ENCODE assay signal across 15 cellular contexts in genomic region chr2:11340717-11341116, GRCh38. TPM values are rescaled to one million over a fixed set of nuclear protein-coding genes. Genes with fewer than 3 reads are reported as not detected.
DNase-seq lines count a peak whose midpoint lies in the region; ATAC-seq, FAIRE-seq and TF ChIP-seq lines count a peak whose summit lies in the region.
"Had no signal": no experiment of that assay in that cellular context is flagged by ENCODE, and none has a peak within 500 bp of the region (broad histone marks: within the 10 kb centered on the region; RNA-seq: fewer than 3 reads in every experiment).

No MANE protein-coding gene starts in this region.

- no peak overlapping the region for H2AFZ ChIP-seq in astrocyte (ENCODE audit: low read depth, low read length)

- H3K27ac Mint-ChIP-seq in astrocyte (ENCODE audit: unreplicated experiment) = no peak overlapping the region
- peak overlapping the region; percentile 50 for H3K27ac Mint-ChIP-seq in mesothelial cell of epicardium

- H3K36me3 Mint-ChIP-seq in astrocyte (ENCODE audit: low read depth, unreplicated experiment) (no peaks in the 10 kb centered on the region), mesothelial cell of epicardium (peaks cover 10% of the 10 kb centered on the region)

- H3K36me3 ChIP-seq in astrocyte (ENCODE audit: insufficient read depth, low read length) = no peaks in the 10 kb centered on the region
- no peaks in the 10 kb centered on the region for H3K36me3 ChIP-seq in thoracic aorta
- no peaks in the 10 kb centered on the region for H3K36me3 ChIP-seq in upper lobe of left lung
- H3K36me3 ChIP-seq: HAP-1 had no signal

- H3K4me1 ChIP-seq in astrocyte (ENCODE audit: insufficient read depth, low read length) = peaks cover 8% of the 10 kb centered on the region
- H3K4me1 ChIP-seq in thoracic aorta (ENCODE audit: control insufficient read depth in 1 of 2, low read depth in 2 of 2) = peaks cover 31 to 48% of the 10 kb centered on the region in 2 donors
- peaks cover 13 to 45% (median 30%) of the 10 kb centered on the region in 4 donors for H3K4me1 ChIP-seq in upper lobe of left lung

- no peak overlapping the region for H3K27ac ChIP-seq in astrocyte (ENCODE audit: low read depth, low read length)
- peak overlapping the region; percentile 40 to 100 for H3K27ac ChIP-seq in thoracic aorta
- peak overlapping the region in 2 of 4 donors; percentile 42 to 100 for H3K27ac ChIP-seq in upper lobe of left lung
- H3K27ac ChIP-seq: HL-60, WERI-Rb-1 had no signal

- no peak for TF ChIP-seq POLR2A in upper lobe of left lung (IDR thresholded peaks at IDR 0.05)

- H3K27me3 Mint-ChIP-seq in astrocyte (ENCODE audit: low read depth, unreplicated experiment) (no peaks in the 10 kb centered on the region), mesothelial cell of epicardium (ENCODE audit: low read depth) (no peaks in the 10 kb centered on the region)

- H3K9me3 Mint-ChIP-seq in astrocyte (ENCODE audit: unreplicated experiment) = no peaks in the 10 kb centered on the region
- peaks cover 4% of the 10 kb centered on the region for H3K9me3 Mint-ChIP-seq in mesothelial cell of epicardium

- H3K4me1 Mint-ChIP-seq in astrocyte (ENCODE audit: low read depth, unreplicated experiment) = peaks cover 24% of the 10 kb centered on the region
- peaks cover 35% of the 10 kb centered on the region for H3K4me1 Mint-ChIP-seq in mesothelial cell of epicardium

- no peak for FAIRE-seq in astrocyte (lab: Jason Lieb, UNC)
- FAIRE-seq: islet of Langerhans had no signal

- TF ChIP-seq CTCF in astrocyte (IDR thresholded peaks at IDR 0.05; ENCODE audit: insufficient read depth, low read depth, low read length) (no peak), mesothelial cell of epicardium (IDR thresholded peaks at IDR 0.05; ENCODE audit: unreplicated experiment) (no peak), thoracic aorta (IDR thresholded peaks at IDR 0.05) (no peak), upper lobe of left lung (IDR thresholded peaks at IDR 0.05) (no peak)

- ATAC-seq in thoracic aorta (ENCODE audit: insufficient number of reproducible peaks, low FRiP score, low read depth) (no peak), HG03095 (IDR thresholded peaks at IDR 0.05; ENCODE audit: unreplicated experiment) (no peak), upper lobe of left lung (ENCODE audit: low FRiP score in 2 of 2) (no peak), left lobe of liver (no peak)

- H3K9me3 ChIP-seq in astrocyte (ENCODE audit: insufficient read depth, low read depth, low read length) (no peaks in the 10 kb centered on the region), thoracic aorta (no peaks in the 10 kb centered on the region), upper lobe of left lung (no peaks in the 10 kb centered on the region)
- H3K9me3 ChIP-seq: HAP-1 had no signal

- no peaks in the 10 kb centered on the region for H3K27me3 ChIP-seq in astrocyte (ENCODE audit: insufficient read depth, low read length)
- H3K27me3 ChIP-seq in thoracic aorta (replicated peaks; ENCODE audit: insufficient read depth) = no peaks in the 10 kb centered on the region
- no peaks in the 10 kb centered on the region for H3K27me3 ChIP-seq in upper lobe of left lung

- no peak for TF ChIP-seq EP300 in upper lobe of left lung (IDR thresholded peaks at IDR 0.05)

- H3K4me3 Mint-ChIP-seq in astrocyte (ENCODE audit: unreplicated experiment) = peak overlapping the region; percentile 51
- H3K4me3 Mint-ChIP-seq in mesothelial cell of epicardium = no peak overlapping the region

- no peak overlapping the region for H3K9ac ChIP-seq in astrocyte (ENCODE audit: low read length)

- H3K79me2 ChIP-seq in astrocyte (ENCODE audit: insufficient read depth, low read length) = peaks cover 83% of the 10 kb centered on the region

- peak; percentile 7 for DNase-seq in NCI-H2196 (lab: John Stamatoyannopoulos, UW; ENCODE audit: unreplicated experiment)
- DNase-seq in NCI-H2196 treated with DMSO at 0.1 percent for 48 hours (lab: John Stamatoyannopoulos, UW; ENCODE audit: unreplicated experiment) = no peak
- no peak for DNase-seq in astrocyte (ENCODE audit: low read depth)
- no peak for DNase-seq in mesothelial cell of epicardium (ENCODE audit: low spot score in 2 of 2, unreplicated experiment in 2 of 2)
- no peak for DNase-seq in thoracic aorta (ENCODE audit: low spot score)
- no peak for DNase-seq in upper lobe of left lung
- DNase-seq in left lobe of liver (ENCODE audit: low spot score) = no peak
- DNase-seq: NCI-H2081 treated with DMSO at 0.1 percent for 48 hours; retina; stimulated activated naive CD4-positive, alpha-beta T cell treated with Interleukin-2 at 50 U/mL for 16 hours; WERI-Rb-1 had no signal

- H4K20me1 ChIP-seq in astrocyte (ENCODE audit: insufficient read depth, low read length) = peaks cover 61% of the 10 kb centered on the region

- H3K4me3 ChIP-seq in astrocyte (ENCODE audit: insufficient read depth, low read depth, low read length) (no peak overlapping the region), thoracic aorta (peak overlapping the region; percentile 82), upper lobe of left lung (peak overlapping the region in 1 of 4 donors; percentile 84)

- WGBS in upper lobe of left lung, 2 donors = 39 to 46% methylated on average over 2 of the region's 2 CpGs

- peak overlapping the region; percentile 37 for H3K4me2 ChIP-seq in astrocyte (ENCODE audit: low read length)

RNA-seq across cellular contexts. Expression of gene ROCK2, which starts 3.7 kb away (rescaled TPM):
- total RNA-seq in astrocyte (39.4 and 45.1 TPM in 2 replicates), mesothelial cell of epicardium (37.5 to 46.3 TPM (median 45.4 TPM) in 3 replicates), thoracic aorta (10 to 100 TPM; 85.8 to 96.6 TPM), upper lobe of left lung (10 to 100 TPM; 37.6 to 99.7 (median 56.2) TPM), left lobe of liver (12.0 TPM)
